Comparison of ENCODE assay signal across 2 cellular contexts in genomic region chr13:99634672-99635071, GRCh38.
A peak's percentile ranks its signal among the peaks of the same experiment; 100 is the strongest.
TF ChIP-seq lines count a peak whose summit lies in the region.

No MANE protein-coding gene starts in this region.

TF ChIP-seq in Ishikawa, 13 proteins besides CTCF, POLR2A, EP300 and RAD21 (continued from another document):
- TF ChIP-seq TAF1 (IDR thresholded peaks at IDR 0.05; ENCODE audit: low read depth) (no peak), ZBTB7A (IDR thresholded peaks at IDR 0.05; ENCODE audit: low read depth) (no peak), MAX (IDR thresholded peaks at IDR 0.05) (no peak), REST (IDR thresholded peaks at IDR 0.05; ENCODE audit: low read depth) (no peak), USF1 (IDR thresholded peaks at IDR 0.05) (0 out of 2 replicates have a peak, but pooled peaks have one; percentile 15)

TF ChIP-seq in H1, 55 proteins besides CTCF, POLR2A, EP300 and RAD21:
- TF ChIP-seq USF2 (IDR thresholded peaks at IDR 0.05; ENCODE audit: low read length), result peak; percentile 23; the same call in 1 of the 2 replicates
- TF ChIP-seq JUND (IDR thresholded peaks at IDR 0.05; ENCODE audit: low read length), result no peak
TF ChIP-seq in H1: peak in this region for 1.
